1 cellular context compared by ENCODE assay signal in genomic region chr10:10307551-10307950, GRCh38.
TF ChIP-seq lines count a peak whose summit lies in the region.

No MANE protein-coding gene starts in this region.

TF ChIP-seq in GM23338, 12 proteins besides CTCF, POLR2A, EP300 and RAD21 (continued from another document):
- TF ChIP-seq REST (IDR thresholded peaks at IDR 0.05; ENCODE audit: unreplicated experiment) = no peak
- TF ChIP-seq ZNF462 (CRISPR knock-in tag; IDR thresholded peaks at IDR 0.05) = no peak
- no peak for TF ChIP-seq CREB1 (CRISPR knock-in tag; IDR thresholded peaks at IDR 0.05; ENCODE audit: low read depth)
TF ChIP-seq in GM23338: peak in this region for 0.
